ENCODE assay signal across 20 cellular contexts in genomic region chr20:40489886-40490285, GRCh38.
A peak's percentile ranks its signal among the peaks of the same experiment; 100 is the strongest.
DNase-seq lines count a peak whose midpoint lies in the region; ATAC-seq and TF ChIP-seq lines count a peak whose summit lies in the region.
"Had no signal": no experiment of that assay in that cellular context is flagged by ENCODE, and none has a peak within 500 bp of the region (broad histone marks: within the 10 kb centered on the region; RNA-seq: fewer than 3 reads in every experiment).

No MANE protein-coding gene starts in this region.

- H3K4me3 ChIP-seq in BLaER1 treated with 17β-estradiol and CSF1 and Interleukin-3, amounts not matched to agents 10 nM and 100 nM: no peak overlapping the region
- H3K4me3 ChIP-seq in osteoblast (ENCODE audit: insufficient read depth, low read length) (no peak overlapping the region), prostate gland (no peak overlapping the region)
- H3K4me3 ChIP-seq: coronary artery, right lobe of liver, SK-N-MC, thyroid gland had no signal

- 93% methylated on average over 2 of the region's 2 CpGs for WGBS in prostate gland

- intact Hi-C loops in prostate gland (cut with DNase I): no loop called here

- H3K4me1 Mint-ChIP-seq in natural killer cell treated with Interleukin-12 subunit alpha and Interleukin-12 subunit beta and Interleukin-15 and Interleukin-18, amount 100 ng/mL, for 72 hours (ENCODE audit: low read depth in 2 of 2): no peaks in the 10 kb centered on the region
- H3K4me1 Mint-ChIP-seq: nephron progenitor cell had no signal

- peaks cover 0 to 11% (median 4%) of the 10 kb centered on the region in 11 experiments; a peak in 10 of 22 replicates for H3K9me3 ChIP-seq in BLaER1 treated with 17β-estradiol and CSF1 and Interleukin-3, amounts not matched to agents 10 nM and 100 nM (replicated peaks in 1 of 11)
- H3K9me3 ChIP-seq in osteoblast (ENCODE audit: low read depth, low read length): no peaks in the 10 kb centered on the region
- no peaks in the 10 kb centered on the region for H3K9me3 ChIP-seq in prostate gland
- H3K9me3 ChIP-seq: right lobe of liver, thyroid gland had no signal

- H3K4me2 ChIP-seq in BLaER1 treated with 17β-estradiol and CSF1 and Interleukin-3, amounts not matched to agents 10 nM and 100 nM: peak overlapping the region in 7 of 11 experiments; percentile 31 to 89 (median 59); a peak in 6 of 22 replicates
- H3K4me2 ChIP-seq in osteoblast (ENCODE audit: insufficient read depth, low read length): peak overlapping the region; percentile 27

- no peak for ATAC-seq in natural killer cell treated with Interleukin-12 subunit alpha and Interleukin-12 subunit beta and Interleukin-15 and Interleukin-18, amount 100 ng/mL, for 72 hours
- ATAC-seq: right lobe of liver had no signal

- no peaks in the 10 kb centered on the region for H3K27me3 ChIP-seq in BLaER1 treated with 17β-estradiol and CSF1 and Interleukin-3, amounts not matched to agents 10 nM and 100 nM
- H3K27me3 ChIP-seq in osteoblast (ENCODE audit: insufficient read depth, low read length): no peaks in the 10 kb centered on the region
- H3K27me3 ChIP-seq in prostate gland (replicated peaks; ENCODE audit: insufficient read depth): no peaks in the 10 kb centered on the region
- H3K27me3 ChIP-seq: right lobe of liver, thyroid gland had no signal

- TF ChIP-seq CTCF in osteoblast (IDR thresholded peaks at IDR 0.05; ENCODE audit: extremely low read depth, low read depth, low read length) (no peak), prostate gland (IDR thresholded peaks at IDR 0.05) (no peak)

- peaks cover 15 to 64% (median 36%) of the 10 kb centered on the region in 10 experiments for H3K4me1 ChIP-seq in BLaER1 treated with 17β-estradiol and CSF1 and Interleukin-3, amounts not matched to agents 10 nM and 100 nM
- H3K4me1 ChIP-seq in osteoblast (ENCODE audit: insufficient read depth, low read length) (peaks cover 29% of the 10 kb centered on the region), prostate gland (replicated peaks) (no peaks in the 10 kb centered on the region)
- H3K4me1 ChIP-seq: right lobe of liver had no signal

- no peak overlapping the region for H2AFZ ChIP-seq in osteoblast (ENCODE audit: low read length)

- H3K27ac Mint-ChIP-seq in natural killer cell treated with Interleukin-12 subunit alpha and Interleukin-12 subunit beta and Interleukin-15 and Interleukin-18, amount 100 ng/mL, for 72 hours: no peak overlapping the region
- H3K27ac Mint-ChIP-seq: H9, IgD-negative memory B cell, nephron progenitor cell had no signal

- H3K27me3 Mint-ChIP-seq in natural killer cell treated with Interleukin-12 subunit alpha and Interleukin-12 subunit beta and Interleukin-15 and Interleukin-18, amount 100 ng/mL, for 72 hours: peaks cover 0 to 3% of the 10 kb centered on the region in 2 donors

- no peak overlapping the region for H3K4me3 Mint-ChIP-seq in natural killer cell treated with Interleukin-12 subunit alpha and Interleukin-12 subunit beta and Interleukin-15 and Interleukin-18, amount 100 ng/mL, for 72 hours
- H3K4me3 Mint-ChIP-seq: H9, IgD-negative memory B cell, nephron progenitor cell had no signal

- no peak for TF ChIP-seq POLR2A in prostate gland (IDR thresholded peaks at IDR 0.05)

- no peaks in the 10 kb centered on the region for H3K79me2 ChIP-seq in osteoblast (ENCODE audit: insufficient read depth, low read length)

- no peak overlapping the region for H3K27ac ChIP-seq in BLaER1 treated with 17β-estradiol and CSF1 and Interleukin-3, amounts not matched to agents 10 nM and 100 nM
- H3K27ac ChIP-seq in osteoblast (ENCODE audit: low read depth, low read length) (peak overlapping the region; percentile 54), prostate gland (no peak overlapping the region)
- H3K27ac ChIP-seq: coronary artery, right lobe of liver, SK-N-MC, thyroid gland had no signal

- DNase-seq in NCI-H226: peak; percentile 51
- peak; percentile 59 for DNase-seq in epidermal melanocyte (ENCODE audit: insufficient read length, low spot score)
- DNase-seq in osteoblast (ENCODE audit: insufficient read length, low spot score, missing footprints): peak; percentile 65
- no peak for DNase-seq in ecto neural progenitor cell (ENCODE audit: low spot score)
- DNase-seq in HUDEP-2 (lab: John Stamatoyannopoulos, UW; ENCODE audit: unreplicated experiment in 76 of 76): no peak
- no peak for DNase-seq in natural killer cell treated with Interleukin-12 subunit alpha and Interleukin-12 subunit beta and Interleukin-15 and Interleukin-18, amount 100 ng/mL, for 72 hours (ENCODE audit: low spot score)
- DNase-seq in prostate gland (ENCODE audit: low spot score): no peak
- DNase-seq: activated CD4-positive, alpha-beta T cell treated with anti-CD3 and anti-CD28 coated beads, Interleukin-2, amount 50 U/mL, for 48 hours; amniotic stem cell; DMS53; H9; NCI-H1048; nephron progenitor cell; right lobe of liver; stimulated activated CD4-positive, alpha-beta T cell treated with anti-CD3 and anti-CD28 coated beads, Interleukin-4, amount 100 ng/mL, for 1 hour; thyroid gland had no signal

- no peak overlapping the region for H3K9ac ChIP-seq in BLaER1 treated with 17β-estradiol and CSF1 and Interleukin-3, amounts not matched to agents 10 nM and 100 nM

- H3K36me3 ChIP-seq in BLaER1 treated with 17β-estradiol and CSF1 and Interleukin-3, amounts not matched to agents 10 nM and 100 nM: no peaks in the 10 kb centered on the region; a peak in 1 of 22 replicates
- H3K36me3 ChIP-seq in osteoblast (ENCODE audit: insufficient read depth, low read length) (no peaks in the 10 kb centered on the region), prostate gland (no peaks in the 10 kb centered on the region)
- H3K36me3 ChIP-seq: right lobe of liver, thyroid gland had no signal

- H3K9me3 Mint-ChIP-seq in natural killer cell treated with Interleukin-12 subunit alpha and Interleukin-12 subunit beta and Interleukin-15 and Interleukin-18, amount 100 ng/mL, for 72 hours: no peaks in the 10 kb centered on the region
- H3K9me3 Mint-ChIP-seq: nephron progenitor cell had no signal

- no peaks in the 10 kb centered on the region for H4K20me1 ChIP-seq in BLaER1 treated with 17β-estradiol and CSF1 and Interleukin-3, amounts not matched to agents 10 nM and 100 nM
- no peaks in the 10 kb centered on the region for H4K20me1 ChIP-seq in osteoblast (ENCODE audit: insufficient read depth, low read length)

- no peaks in the 10 kb centered on the region for H3K36me3 Mint-ChIP-seq in natural killer cell treated with Interleukin-12 subunit alpha and Interleukin-12 subunit beta and Interleukin-15 and Interleukin-18, amount 100 ng/mL, for 72 hours
- H3K36me3 Mint-ChIP-seq: IgD-negative memory B cell had no signal

Comparison
In these comparisons a context has a peak if more than half of its experiments do, and no peak if none do; other contexts are left out.
1. DNase-seq: peak in NCI-H226 (single experiment), epidermal melanocyte (single experiment) and osteoblast (single experiment); none in ecto neural progenitor cell (single experiment), HUDEP-2 (0 of 76), natural killer cell treated with Interleukin-12 subunit alpha and Interleukin-12 subunit beta and Interleukin-15 and Interleukin-18, amount 100 ng/mL, for 72 hours (single experiment) and prostate gland (single experiment).